Comparison of ENCODE assay signal across 20 cellular contexts in genomic region chr1:69520326-69520725, GRCh38. TPM values are rescaled to one million over a fixed set of nuclear protein-coding genes. Genes with fewer than 3 reads are reported as not detected.
"Had no signal": no experiment of that assay in that cellular context is flagged by ENCODE, and none has a peak within 500 bp of the region (broad histone marks: within the 10 kb centered on the region; RNA-seq: fewer than 3 reads in every experiment).

No MANE protein-coding gene starts in this region.

- H3K27ac ChIP-seq: coronary artery, dorsolateral prefrontal cortex, esophagus muscularis mucosa, foreskin keratinocyte, heart right ventricle, left lung, lower lobe of right lung had no signal

- H3K4me1 ChIP-seq: esophagus muscularis mucosa, heart right ventricle, left lung, lower lobe of right lung had no signal

- H3K9me3 ChIP-seq: esophagus muscularis mucosa, heart right ventricle, left lung, lower lobe of right lung had no signal

- H3K36me3 ChIP-seq: esophagus muscularis mucosa, heart right ventricle, left lung, lower lobe of right lung had no signal

- ATAC-seq: foreskin keratinocyte; heart right ventricle; left cardiac atrium; left lung; left ventricle myocardium superior; lower lobe of right lung; naive thymus-derived CD4-positive, alpha-beta T cell had no signal

- H3K27me3 ChIP-seq: dorsolateral prefrontal cortex, esophagus muscularis mucosa, foreskin keratinocyte, heart right ventricle, left lung had no signal

- H3K4me3 ChIP-seq: coronary artery, dorsolateral prefrontal cortex, esophagus muscularis mucosa, heart right ventricle, left lung, lower lobe of right lung had no signal

- DNase-seq: dermis blood vessel endothelial cell; dorsolateral prefrontal cortex; effector CD4-positive, alpha-beta T cell; effector memory CD4-positive, alpha-beta T cell; foreskin keratinocyte; glutamatergic neuron; head of caudate nucleus; heart right ventricle; hippocampal formation; left cardiac atrium; left lung; left ventricle myocardium superior; lower lobe of right lung; mesenchymal stem cell; midbrain; naive thymus-derived CD4-positive, alpha-beta T cell had no signal

RNA-seq across cellular contexts. Expression of gene LRRC7, which starts 47.4 kb away (rescaled TPM):
- total RNA-seq: dermis blood vessel endothelial cell, epithelial cell of proximal tubule, fibroblast of lung, left lung, lower lobe of right lung had no signal
